9 cellular contexts compared by ENCODE assay signal in the genomic region with DNA sequence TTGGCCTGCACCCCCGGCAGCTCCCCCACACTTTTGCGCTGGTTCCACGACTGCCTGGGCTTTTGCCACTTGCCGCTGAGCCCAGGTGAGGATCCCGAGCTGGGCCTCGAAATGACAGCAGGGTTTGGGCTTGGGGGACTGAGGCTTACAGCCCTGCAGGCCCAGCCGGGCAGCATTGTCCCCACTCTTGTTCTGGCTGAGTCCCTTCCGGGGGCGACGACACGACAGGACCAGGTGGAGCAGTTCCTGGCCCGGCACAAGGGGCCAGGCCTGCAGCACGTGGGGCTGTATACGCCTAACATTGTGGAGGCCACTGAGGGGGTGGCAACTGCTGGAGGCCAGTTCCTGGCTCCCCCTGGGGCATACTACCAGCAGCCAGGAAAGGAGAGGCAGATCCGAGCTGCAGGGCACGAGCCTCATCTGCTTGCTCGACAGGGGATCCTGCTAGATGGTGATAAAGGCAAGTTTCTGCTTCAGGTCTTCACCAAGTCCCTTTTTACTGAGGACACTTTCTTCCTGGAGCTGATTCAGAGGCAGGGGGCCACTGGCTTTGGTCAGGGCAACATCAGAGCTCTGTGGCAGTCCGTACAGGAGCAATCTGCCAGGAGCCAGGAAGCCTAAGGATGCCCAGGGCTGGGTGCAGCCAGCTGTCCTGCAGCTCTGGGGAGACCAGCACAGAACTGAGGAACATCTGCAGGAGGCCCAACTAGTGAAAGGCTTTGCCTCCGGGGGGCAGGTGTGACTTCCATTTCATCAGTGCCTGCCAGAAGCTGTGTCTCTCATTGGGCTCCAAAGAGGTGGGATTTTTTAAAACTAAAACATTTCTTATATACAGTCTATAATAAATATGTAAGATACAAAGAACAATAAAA. TPM values are rescaled to one million over a fixed set of nuclear protein-coding genes. Genes with fewer than 3 reads are reported as not detected.
DNase-seq lines count a peak whose midpoint lies in the region; ATAC-seq and TF ChIP-seq lines count a peak whose summit lies in the region.
"Had no signal": no experiment of that assay in that cellular context is flagged by ENCODE, and none has a peak within 500 bp of the region (broad histone marks: within the 10 kb centered on the region; RNA-seq: fewer than 3 reads in every experiment).

No MANE protein-coding gene starts in this region.

- H2AFZ ChIP-seq in KMS-11 (ENCODE audit: low read depth) (0 out of 2 replicates have a peak overlapping the region, but pooled peaks have one; percentile 81), osteoblast (ENCODE audit: low read length) (no peak overlapping the region)

- H3K4me3 Mint-ChIP-seq in brain, result peak overlapping the region in 4 of 5 experiments; percentile 24 to 57 (median 39)

- H3K36me3 ChIP-seq in KMS-11 (ENCODE audit: insufficient read depth) (no peaks in the 10 kb centered on the region), osteoblast (ENCODE audit: insufficient read depth, low read length) (peaks cover 11% of the 10 kb centered on the region), upper lobe of left lung (peaks cover 5 to 26% (median 21%) of the 10 kb centered on the region in 4 donors)

- WGBS in upper lobe of left lung, 2 donors, result 64 to 69% methylated on average over 2 to 19 of the region's 19 CpGs

- H3K36me3 Mint-ChIP-seq in brain, result peaks cover 10% of the 10 kb centered on the region

- H3K9me3 ChIP-seq in osteoblast (ENCODE audit: low read depth, low read length) (no peaks in the 10 kb centered on the region), upper lobe of left lung (no peaks in the 10 kb centered on the region)
- H3K9me3 ChIP-seq: left lung had no signal

- H3K27me3 ChIP-seq in KMS-11 (ENCODE audit: insufficient read depth, low read depth), result no peaks in the 10 kb centered on the region
- no peaks in the 10 kb centered on the region for H3K27me3 ChIP-seq in osteoblast (ENCODE audit: insufficient read depth, low read length)
- no peaks in the 10 kb centered on the region for H3K27me3 ChIP-seq in upper lobe of left lung

- H3K4me1 Mint-ChIP-seq in brain, result peaks cover 27% of the 10 kb centered on the region

- H3K27ac ChIP-seq in KMS-11 (peak overlapping the region; percentile 60; the same call in 1 of the 2 replicates), osteoblast (ENCODE audit: low read depth, low read length) (no peak overlapping the region), upper lobe of left lung (no peak overlapping the region)
- H3K27ac ChIP-seq: left lung had no signal

- peak overlapping the region; percentile 94 for H3K4me2 ChIP-seq in KMS-11
- H3K4me2 ChIP-seq in osteoblast (ENCODE audit: insufficient read depth, low read length), result peak overlapping the region; percentile 88

- H3K4me3 ChIP-seq in KMS-11 (IDR thresholded peaks at IDR 0.05; ENCODE audit: insufficient read depth, low read depth, low read length) (no peak overlapping the region), osteoblast (ENCODE audit: insufficient read depth, low read length) (no peak overlapping the region), upper lobe of left lung (peak overlapping the region in 2 of 4 donors; percentile 53 to 64)

- ATAC-seq in upper lobe of left lung (ENCODE audit: low FRiP score in 2 of 2), result no peak

- H3K27me3 Mint-ChIP-seq in brain, result no peaks in the 10 kb centered on the region

- no peak for TF ChIP-seq EP300 in upper lobe of left lung (IDR thresholded peaks at IDR 0.05)

- H3K79me2 ChIP-seq in KMS-11 (ENCODE audit: insufficient read depth, low read depth), result peaks cover 13% of the 10 kb centered on the region
- H3K79me2 ChIP-seq in osteoblast (ENCODE audit: insufficient read depth, low read length), result no peaks in the 10 kb centered on the region

- peaks cover 24% of the 10 kb centered on the region for H3K4me1 ChIP-seq in KMS-11 (ENCODE audit: low read depth, poor library complexity, severe bottlenecking)
- peaks cover 8% of the 10 kb centered on the region for H3K4me1 ChIP-seq in osteoblast (ENCODE audit: insufficient read depth, low read length)
- peaks cover 11 to 18% (median 14%) of the 10 kb centered on the region in 4 donors for H3K4me1 ChIP-seq in upper lobe of left lung

- TF ChIP-seq CTCF in KMS-11 (conservative IDR thresholded peaks at IDR 0.05; ENCODE audit: low read depth, low read length), result no peak
- TF ChIP-seq CTCF in brain (conservative IDR thresholded peaks at IDR 0.05), result no peak
- TF ChIP-seq CTCF in osteoblast (IDR thresholded peaks at IDR 0.05; ENCODE audit: extremely low read depth, low read depth, low read length), result no peak
- no peak for TF ChIP-seq CTCF in upper lobe of left lung (IDR thresholded peaks at IDR 0.05)

- no peaks in the 10 kb centered on the region for H4K20me1 ChIP-seq in KMS-11 (ENCODE audit: insufficient read depth)
- no peaks in the 10 kb centered on the region for H4K20me1 ChIP-seq in osteoblast (ENCODE audit: insufficient read depth, low read length)

- peak; percentile 30 for DNase-seq in NCI-H2171 treated with DMSO at 0.1 percent for 48 hours (lab: John Stamatoyannopoulos, UW)
- no peak for DNase-seq in NCI-H2171 (lab: John Stamatoyannopoulos, UW)
- peak; percentile 32 for DNase-seq in osteoblast (ENCODE audit: insufficient read length, low spot score, missing footprints)
- no peak for DNase-seq in NCI-H187 (lab: John Stamatoyannopoulos, UW)
- DNase-seq in upper lobe of left lung, result no peak
- no peak for DNase-seq in effector CD8-positive, alpha-beta T cell (lab: John Stamatoyannopoulos, UW)

- no peak for TF ChIP-seq POLR2A in upper lobe of left lung (IDR thresholded peaks at IDR 0.05)

- H3K9ac ChIP-seq in KMS-11, result peak overlapping the region; percentile 83

- H3K9me3 Mint-ChIP-seq in brain, result peaks cover 0 to 7% (median 0%) of the 10 kb centered on the region in 5 experiments

- peak overlapping the region in 1 of 5 experiments; percentile 64 for H3K27ac Mint-ChIP-seq in brain

RNA-seq across cellular contexts. Expression of a gene that starts 1.2 kb away (rescaled TPM):
- polyA plus RNA-seq in brain (ENCODE audit: insufficient read depth, low read depth, low replicate concordance), result 9.4 TPM
- total RNA-seq in osteoblast (0.36 and 0.59 TPM in 2 replicates), upper lobe of left lung (1 to 10 TPM in 1 of 6 donors, under 1 TPM in 2, not detected in 3; 0.30 to 1.3 (median 0.37) TPM)

RNA-seq across cellular contexts. Expression of a gene that starts 12.1 kb away (rescaled TPM):
- 10.6 TPM for polyA plus RNA-seq in brain (ENCODE audit: insufficient read depth, low read depth, low replicate concordance)
- total RNA-seq in osteoblast (6.5 and 8.5 TPM in 2 replicates), upper lobe of left lung (10 to 100 TPM in 2 of 6 donors, 1 to 10 TPM in 4; 5.4 to 16.6 (median 9.1) TPM)

RNA-seq across cellular contexts. Expression of a gene that starts 12.4 kb away (rescaled TPM):
- 31.8 TPM for polyA plus RNA-seq in brain (ENCODE audit: insufficient read depth, low read depth, low replicate concordance)
- total RNA-seq in osteoblast (13.6 and 14.1 TPM in 2 replicates), upper lobe of left lung (100 to 1,000 TPM in 1 of 6 donors, 10 to 100 TPM in 5; 10.3 to 105 (median 24.5) TPM)

Comparison
In these comparisons a context has a peak if more than half of its experiments do, and no peak if none do; other contexts are left out.
1. DNase-seq: peak in NCI-H2171 treated with DMSO at 0.1 percent for 48 hours (single experiment) and osteoblast (single experiment); none in NCI-H2171 (single experiment), NCI-H187 (0 of 2), upper lobe of left lung (0 of 2) and effector CD8-positive, alpha-beta T cell (single experiment).